ENCODE assay signal across 1 cellular context in the genomic region with DNA sequence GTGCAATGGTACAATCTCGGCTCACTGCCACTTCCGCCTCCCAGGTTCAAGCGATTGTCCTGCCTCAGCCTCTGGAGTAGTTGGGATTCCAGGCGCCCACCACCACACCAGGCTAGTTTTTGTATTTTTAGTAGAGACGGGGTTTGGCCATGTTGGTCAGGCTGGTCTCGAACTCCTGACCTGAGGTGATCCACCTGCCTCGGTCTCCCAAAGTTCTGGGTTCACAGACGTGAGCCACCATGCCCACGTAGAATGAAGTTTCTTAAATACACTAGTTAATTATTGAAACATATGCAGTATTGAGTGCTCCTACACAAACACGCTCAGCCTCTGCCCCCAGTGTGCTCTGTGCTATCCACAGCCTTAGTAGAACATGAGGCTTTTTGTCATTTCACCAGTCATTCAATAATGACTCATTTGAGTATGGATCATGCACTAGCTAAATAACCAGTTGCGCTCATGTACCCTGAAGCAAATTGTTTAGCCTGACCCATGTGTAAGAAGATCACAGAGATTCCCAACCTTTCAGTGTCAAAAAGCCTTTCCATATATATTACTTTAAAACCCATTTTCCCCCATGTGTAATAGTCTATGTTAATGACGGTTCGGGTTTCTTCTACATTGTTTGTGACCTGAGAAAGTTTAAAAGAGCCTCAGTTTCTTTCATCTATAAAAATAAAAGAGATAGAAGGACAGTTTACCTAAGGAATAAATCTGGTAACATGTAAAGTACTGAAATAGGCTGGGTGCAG.
TF ChIP-seq lines count a peak whose summit lies in the region.

No MANE protein-coding gene starts in this region.

TF ChIP-seq in WTC11, 78 proteins besides CTCF, POLR2A, EP300 and RAD21 (continued from another document):
- TF ChIP-seq, protein P1, sequence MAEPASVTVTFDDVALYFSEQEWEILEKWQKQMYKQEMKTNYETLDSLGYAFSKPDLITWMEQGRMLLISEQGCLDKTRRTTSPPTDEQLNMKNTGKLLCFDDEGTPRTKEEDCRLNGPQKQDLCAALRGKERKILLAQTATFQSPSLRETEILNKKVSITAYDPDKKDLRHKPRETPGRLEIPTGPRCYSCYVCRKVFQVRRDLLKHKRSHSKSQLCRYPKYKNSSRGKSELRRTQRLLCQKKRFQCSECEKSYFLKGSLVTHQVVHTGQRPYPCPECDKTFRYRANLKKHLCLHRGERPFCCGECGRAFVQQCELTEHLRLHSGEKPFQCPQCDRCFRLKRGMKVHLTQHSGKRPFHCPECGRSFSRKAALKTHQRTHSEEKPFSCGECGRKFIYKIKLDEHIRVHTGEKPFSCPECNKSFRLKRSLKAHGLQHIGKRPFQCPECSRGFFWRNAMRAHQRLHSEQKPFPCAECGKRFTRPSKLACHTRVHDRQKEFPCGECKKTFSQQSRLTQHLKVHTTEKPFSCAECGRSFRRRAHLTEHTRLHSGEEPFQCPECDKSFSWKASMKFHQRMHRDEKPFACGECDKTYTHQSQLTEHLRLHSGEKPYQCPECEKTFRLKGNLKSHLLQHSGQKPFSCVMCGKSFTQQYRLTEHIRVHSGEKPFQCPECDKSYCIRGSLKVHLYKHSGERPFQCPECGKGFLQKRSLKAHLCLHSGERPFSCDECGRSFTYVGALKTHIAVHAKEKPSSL (CRISPR knock-in tag; conservative IDR thresholded peaks at IDR 0.05), result peak; percentile 79
- TF ChIP-seq ZNF416 (CRISPR knock-in tag; IDR thresholded peaks at IDR 0.05), result 0 out of 2 replicates have a peak, but pooled peaks have one; percentile 6
- no peak for TF ChIP-seq TCF7 (CRISPR knock-in tag; IDR thresholded peaks at IDR 0.05; ENCODE audit: low read depth)
- peak; percentile 92; the same call in 1 of the 2 replicates for TF ChIP-seq PRRX2 (CRISPR knock-in tag; IDR thresholded peaks at IDR 0.05)
- TF ChIP-seq, protein P2, sequence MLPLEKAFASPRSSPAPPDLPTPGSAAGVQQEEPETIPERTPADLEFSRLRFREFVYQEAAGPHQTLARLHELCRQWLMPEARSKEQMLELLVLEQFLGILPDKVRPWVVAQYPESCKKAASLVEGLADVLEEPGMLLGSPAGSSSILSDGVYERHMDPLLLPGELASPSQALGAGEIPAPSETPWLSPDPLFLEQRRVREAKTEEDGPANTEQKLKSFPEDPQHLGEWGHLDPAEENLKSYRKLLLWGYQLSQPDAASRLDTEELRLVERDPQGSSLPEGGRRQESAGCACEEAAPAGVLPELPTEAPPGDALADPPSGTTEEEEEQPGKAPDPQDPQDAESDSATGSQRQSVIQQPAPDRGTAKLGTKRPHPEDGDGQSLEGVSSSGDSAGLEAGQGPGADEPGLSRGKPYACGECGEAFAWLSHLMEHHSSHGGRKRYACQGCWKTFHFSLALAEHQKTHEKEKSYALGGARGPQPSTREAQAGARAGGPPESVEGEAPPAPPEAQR (CRISPR knock-in tag; IDR thresholded peaks at IDR 0.05), result no peak
- TF ChIP-seq, protein P3, sequence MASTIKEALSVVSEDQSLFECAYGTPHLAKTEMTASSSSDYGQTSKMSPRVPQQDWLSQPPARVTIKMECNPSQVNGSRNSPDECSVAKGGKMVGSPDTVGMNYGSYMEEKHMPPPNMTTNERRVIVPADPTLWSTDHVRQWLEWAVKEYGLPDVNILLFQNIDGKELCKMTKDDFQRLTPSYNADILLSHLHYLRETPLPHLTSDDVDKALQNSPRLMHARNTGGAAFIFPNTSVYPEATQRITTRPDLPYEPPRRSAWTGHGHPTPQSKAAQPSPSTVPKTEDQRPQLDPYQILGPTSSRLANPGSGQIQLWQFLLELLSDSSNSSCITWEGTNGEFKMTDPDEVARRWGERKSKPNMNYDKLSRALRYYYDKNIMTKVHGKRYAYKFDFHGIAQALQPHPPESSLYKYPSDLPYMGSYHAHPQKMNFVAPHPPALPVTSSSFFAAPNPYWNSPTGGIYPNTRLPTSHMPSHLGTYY (CRISPR knock-in tag; IDR thresholded peaks at IDR 0.05), result peak; percentile 87
- TF ChIP-seq, protein P4, sequence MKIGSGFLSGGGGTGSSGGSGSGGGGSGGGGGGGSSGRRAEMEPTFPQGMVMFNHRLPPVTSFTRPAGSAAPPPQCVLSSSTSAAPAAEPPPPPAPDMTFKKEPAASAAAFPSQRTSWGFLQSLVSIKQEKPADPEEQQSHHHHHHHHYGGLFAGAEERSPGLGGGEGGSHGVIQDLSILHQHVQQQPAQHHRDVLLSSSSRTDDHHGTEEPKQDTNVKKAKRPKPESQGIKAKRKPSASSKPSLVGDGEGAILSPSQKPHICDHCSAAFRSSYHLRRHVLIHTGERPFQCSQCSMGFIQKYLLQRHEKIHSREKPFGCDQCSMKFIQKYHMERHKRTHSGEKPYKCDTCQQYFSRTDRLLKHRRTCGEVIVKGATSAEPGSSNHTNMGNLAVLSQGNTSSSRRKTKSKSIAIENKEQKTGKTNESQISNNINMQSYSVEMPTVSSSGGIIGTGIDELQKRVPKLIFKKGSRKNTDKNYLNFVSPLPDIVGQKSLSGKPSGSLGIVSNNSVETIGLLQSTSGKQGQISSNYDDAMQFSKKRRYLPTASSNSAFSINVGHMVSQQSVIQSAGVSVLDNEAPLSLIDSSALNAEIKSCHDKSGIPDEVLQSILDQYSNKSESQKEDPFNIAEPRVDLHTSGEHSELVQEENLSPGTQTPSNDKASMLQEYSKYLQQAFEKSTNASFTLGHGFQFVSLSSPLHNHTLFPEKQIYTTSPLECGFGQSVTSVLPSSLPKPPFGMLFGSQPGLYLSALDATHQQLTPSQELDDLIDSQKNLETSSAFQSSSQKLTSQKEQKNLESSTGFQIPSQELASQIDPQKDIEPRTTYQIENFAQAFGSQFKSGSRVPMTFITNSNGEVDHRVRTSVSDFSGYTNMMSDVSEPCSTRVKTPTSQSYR (CRISPR knock-in tag; IDR thresholded peaks at IDR 0.05), result no peak
- peak; percentile 85; the same call in 1 of the 2 replicates for TF ChIP-seq ZNF671 (CRISPR knock-in tag; IDR thresholded peaks at IDR 0.05)
- TF ChIP-seq, protein P5, sequence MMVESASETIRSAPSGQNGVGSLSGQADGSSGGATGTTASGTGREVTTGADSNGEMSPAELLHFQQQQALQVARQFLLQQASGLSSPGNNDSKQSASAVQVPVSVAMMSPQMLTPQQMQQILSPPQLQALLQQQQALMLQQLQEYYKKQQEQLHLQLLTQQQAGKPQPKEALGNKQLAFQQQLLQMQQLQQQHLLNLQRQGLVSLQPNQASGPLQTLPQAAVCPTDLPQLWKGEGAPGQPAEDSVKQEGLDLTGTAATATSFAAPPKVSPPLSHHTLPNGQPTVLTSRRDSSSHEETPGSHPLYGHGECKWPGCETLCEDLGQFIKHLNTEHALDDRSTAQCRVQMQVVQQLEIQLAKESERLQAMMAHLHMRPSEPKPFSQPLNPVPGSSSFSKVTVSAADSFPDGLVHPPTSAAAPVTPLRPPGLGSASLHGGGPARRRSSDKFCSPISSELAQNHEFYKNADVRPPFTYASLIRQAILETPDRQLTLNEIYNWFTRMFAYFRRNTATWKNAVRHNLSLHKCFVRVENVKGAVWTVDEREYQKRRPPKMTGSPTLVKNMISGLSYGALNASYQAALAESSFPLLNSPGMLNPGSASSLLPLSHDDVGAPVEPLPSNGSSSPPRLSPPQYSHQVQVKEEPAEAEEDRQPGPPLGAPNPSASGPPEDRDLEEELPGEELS (CRISPR knock-in tag; IDR thresholded peaks at IDR 0.05), result no peak
